8 cellular contexts compared by ENCODE assay signal in genomic region chr19:58466089-58466759, GRCh38. TPM values are rescaled to one million over a fixed set of nuclear protein-coding genes. Genes with fewer than 3 reads are reported as not detected.
DNase-seq lines count a peak whose midpoint lies in the region; ATAC-seq, FAIRE-seq and TF ChIP-seq lines count a peak whose summit lies in the region.

No MANE protein-coding gene starts in this region.

- peaks cover 32% of the 10 kb centered on the region for H3K79me2 ChIP-seq in mammary epithelial cell (ENCODE audit: insufficient read depth, low read length)

- H3K9me3 ChIP-seq in mammary epithelial cell (replicated peaks; ENCODE audit: insufficient read depth, low read length) (no peaks in the 10 kb centered on the region), mucosa of rectum (ENCODE audit: control insufficient read depth in 2 of 2, low read length in 2 of 2) (no peaks in the 10 kb centered on the region)

- no peak for TF ChIP-seq POLR2A in GM12891 (IDR thresholded peaks at IDR 0.05; ENCODE audit: low read depth, low read length)

- H3K4me2 ChIP-seq in mammary epithelial cell (ENCODE audit: insufficient read depth, low read depth, low read length), result peak overlapping the region; percentile 92

- no TSS peak for BruUV-seq in mammary epithelial cell (replicated peaks; lab: Mats Ljungman, UMichigan)

- no peak overlapping the region for H3K27ac ChIP-seq in mammary epithelial cell (ENCODE audit: insufficient read depth, low read depth, low read length)
- H3K27ac ChIP-seq in mucosa of rectum (ENCODE audit: low read depth in 2 of 2, low read length in 2 of 2), result no peak overlapping the region

- H3K4me3 ChIP-seq in mammary epithelial cell (replicated peaks in 1 of 3; ENCODE audit: insufficient read depth in 1 of 3, low read depth in 2 of 3, low read length in 3 of 3) (peak overlapping the region; percentile 70 to 96 (median 79)), mucosa of rectum (ENCODE audit: low read length in 2 of 2) (peak overlapping the region; percentile 66 to 84)

- H3K4me1 ChIP-seq in mammary epithelial cell (ENCODE audit: insufficient read depth, low read length) (peaks cover 15% of the 10 kb centered on the region), mucosa of rectum (ENCODE audit: control insufficient read depth in 2 of 2, insufficient read depth in 2 of 2, low read length in 2 of 2) (peaks cover 8 to 11% of the 10 kb centered on the region in 2 donors)

- no peak for TF ChIP-seq CTCF in mammary epithelial cell (conservative IDR thresholded peaks at IDR 0.05 in 1 of 2, IDR thresholded peaks at IDR 0.05 in 1 of 2; ENCODE audit: extremely low read depth in 1 of 2, insufficient read depth in 1 of 2, low read depth in 1 of 2, low read length in 2 of 2)

- H3K36me3 ChIP-seq in mammary epithelial cell (ENCODE audit: insufficient read depth, low read length), result no peaks in the 10 kb centered on the region
- H3K36me3 ChIP-seq in mucosa of rectum (ENCODE audit: control insufficient read depth in 2 of 2, insufficient read depth in 2 of 2, low read length in 2 of 2), result peaks cover 7 to 9% of the 10 kb centered on the region in 2 donors

- in situ Hi-C loops in mammary epithelial cell (cut with MboI; ENCODE audit: low sequenced_read_pairs in 2 of 2), result no loop called here

- H3K9ac ChIP-seq in mammary epithelial cell (ENCODE audit: insufficient read depth, low read length), result peak overlapping the region; percentile 36
- H3K9ac ChIP-seq in mucosa of rectum (ENCODE audit: low read depth in 1 of 2, low read length in 2 of 2), result peak overlapping the region; percentile 49 to 50

- WGBS in mammary epithelial cell (ENCODE audit: low coverage, missing lambda C conversion rate), result 21% methylated on average over 17 of the region's 20 CpGs

- intact Hi-C loops in mammary epithelial cell (cut with micrococcal nuclease), result loop anchor here (1.0 to 2.0 kb wide), 5 partner anchors 53 to 283 kb away; partner anchors contain the start of genes ZBTB45, ZNF274, ZNF584 and ZNF837

- no peak for FAIRE-seq in GM12891 (lab: Jason Lieb, UNC)

- ATAC-seq in GM19438 (IDR thresholded peaks at IDR 0.05; ENCODE audit: low read depth, unreplicated experiment) (peak; percentile 28), HG03469 (IDR thresholded peaks at IDR 0.05; ENCODE audit: unreplicated experiment) (peak; percentile 2), HG02763 (IDR thresholded peaks at IDR 0.05; ENCODE audit: unreplicated experiment) (no peak)

- CTCF ChIA-PET in mammary epithelial cell (lab: Charles Lee; ENCODE audit: low non-redundant PET), result no interaction called here

- DNase-seq in mammary epithelial cell (no peak), DMS153 (lab: John Stamatoyannopoulos, UW) (no peak), NAMALWA (ENCODE audit: low spot score) (no peak), GM12891 (ENCODE audit: insufficient read length, low spot score) (no peak)

- H4K20me1 ChIP-seq in mammary epithelial cell (ENCODE audit: insufficient read depth, low read length), result no peaks in the 10 kb centered on the region

- peak overlapping the region; percentile 98 for H2AFZ ChIP-seq in mammary epithelial cell (ENCODE audit: low read depth, low read length)

- H3K27me3 ChIP-seq in mammary epithelial cell (ENCODE audit: insufficient read depth, low read length) (no peaks in the 10 kb centered on the region), mucosa of rectum (ENCODE audit: control insufficient read depth in 2 of 2, insufficient read depth in 2 of 2, low read length in 2 of 2) (no peaks in the 10 kb centered on the region)

- dilution Hi-C loops in mammary epithelial cell (cut with HindIII; ENCODE audit: low sequenced_read_pairs), result no loop called here

TF ChIP-seq in GM12891, 5 proteins besides CTCF, POLR2A, EP300 and RAD21:
- TF ChIP-seq POLR2AphosphoS5 (IDR thresholded peaks at IDR 0.05; ENCODE audit: low read depth, low read length) (no peak), TAF1 (IDR thresholded peaks at IDR 0.05; ENCODE audit: low read depth, low read length) (no peak), POU2F2 (IDR thresholded peaks at IDR 0.05; ENCODE audit: low read depth, low read length) (no peak), PAX5 (IDR thresholded peaks at IDR 0.05; ENCODE audit: insufficient read depth, low read length, severe bottlenecking) (no peak), SPI1 (IDR thresholded peaks at IDR 0.05; ENCODE audit: low read depth, low read length) (no peak)

RNA-seq across cellular contexts. Expression of gene ZNF324, which starts 0.7 kb away (rescaled TPM):
- total RNA-seq in mammary epithelial cell, result 10 to 100 TPM; 12.7 to 28.7 TPM
- 8.4 TPM for polyA plus RNA-seq in mammary epithelial cell
- polyA minus RNA-seq in mammary epithelial cell, result 7.2 TPM
- 5.8 TPM for polyA plus RNA-seq in GM12891 (2012; ENCODE audit: low read depth, missing spikeins)

RNA-seq across cellular contexts. Expression of gene ZNF446, which starts 9.9 kb away (rescaled TPM):
- 1 to 10 TPM; 6.1 to 9.3 TPM for total RNA-seq in mammary epithelial cell
- 4.5 TPM for polyA plus RNA-seq in mammary epithelial cell
- 6.6 TPM for polyA minus RNA-seq in mammary epithelial cell
- polyA plus RNA-seq in GM12891 (2012; ENCODE audit: low read depth, missing spikeins), result 6.1 TPM

RNA-seq across cellular contexts. Expression of gene ZNF324B, which starts 14.8 kb away (rescaled TPM):
- total RNA-seq in mammary epithelial cell, result 10 to 100 TPM in 1 of 2 donors, 1 to 10 TPM in 1; 8.3 to 14.2 TPM
- polyA plus RNA-seq in mammary epithelial cell, result 4.1 TPM
- 4.8 TPM for polyA minus RNA-seq in mammary epithelial cell
- 3.0 TPM for polyA plus RNA-seq in GM12891 (2012; ENCODE audit: low read depth, missing spikeins)

RNA-seq across cellular contexts. Expression of gene ZNF132, which starts 26.3 kb away (rescaled TPM):
- 1 to 10 TPM; 1.3 to 3.7 TPM for total RNA-seq in mammary epithelial cell
- 1.5 TPM for polyA plus RNA-seq in mammary epithelial cell
- 6.0 TPM for polyA minus RNA-seq in mammary epithelial cell
- polyA plus RNA-seq in GM12891 (2012; ENCODE audit: low read depth, missing spikeins), result 0.81 TPM

RNA-seq across cellular contexts. Expression of gene SLC27A5, which starts 45.6 kb away (rescaled TPM):
- total RNA-seq in mammary epithelial cell, result 10 to 100 TPM in 1 of 2 donors, 1 to 10 TPM in 1; 4.5 to 12.6 TPM
- 24.7 TPM for polyA plus RNA-seq in mammary epithelial cell
- 34.1 TPM for polyA minus RNA-seq in mammary epithelial cell
- 23.9 TPM for polyA plus RNA-seq in GM12891 (2012; ENCODE audit: low read depth, missing spikeins)
